ENCODE assay signal across 22 cellular contexts in the genomic region with DNA sequence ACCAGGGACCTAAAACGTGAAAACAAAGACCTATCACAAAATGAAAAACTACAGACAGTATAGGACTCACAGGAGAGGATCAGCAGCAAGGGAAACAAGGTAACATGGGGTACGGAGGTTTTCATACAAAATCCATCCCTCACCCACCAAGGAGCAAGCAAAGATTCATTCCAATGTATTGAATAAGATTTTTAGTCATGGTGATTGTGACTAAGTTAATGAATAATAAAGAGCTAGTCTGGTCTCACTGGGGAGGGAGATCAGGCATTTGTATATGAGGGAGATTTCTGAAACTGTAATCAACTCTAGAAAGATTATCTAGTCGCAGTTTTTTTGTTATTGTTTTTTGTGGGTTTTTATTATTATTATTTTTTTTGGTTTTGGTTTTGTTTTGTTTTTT.
DNase-seq lines count a peak whose midpoint lies in the region; ATAC-seq and TF ChIP-seq lines count a peak whose summit lies in the region.
"Had no signal": no experiment of that assay in that cellular context is flagged by ENCODE, and none has a peak within 500 bp of the region (broad histone marks: within the 10 kb centered on the region; RNA-seq: fewer than 3 reads in every experiment).

No MANE protein-coding gene starts in this region.

- dilution Hi-C loops in IMR-90 (cut with HindIII; ENCODE audit: low sequenced_read_pairs, unreplicated experiment) = no loop called here

- WGBS in IMR-90 (ENCODE audit: extremely low coverage in 2 of 2, insufficient read length in 1 of 2), 2 experiments = no CpG with 5 or more reads among the region's 3 CpGs

- H2BK20ac ChIP-seq in IMR-90 (ENCODE audit: low read depth, low read length) = peak overlapping the region; percentile 66

- no TSS peak for BruUV-seq in IMR-90 (replicated peaks; lab: Mats Ljungman, UMichigan)

- H3K4me1 ChIP-seq in IMR-90 (ENCODE audit: control insufficient read depth, insufficient read depth, low read length) = peaks cover 5% of the 10 kb centered on the region; the same call in 1 of the 2 replicates
- H3K4me1 ChIP-seq: thyroid gland had no signal

- H3K4me2 ChIP-seq in IMR-90 (ENCODE audit: low read depth, low read length) = peak overlapping the region; percentile 35; the same call in 1 of the 2 replicates
- H3K4me2 ChIP-seq: BLaER1 treated with 17β-estradiol and CSF1 and Interleukin-3, amounts not matched to agents 10 nM and 100 nM; hepatocyte had no signal

- H2BK5ac ChIP-seq in IMR-90 (ENCODE audit: low read depth, low read length, poor library complexity, severe bottlenecking) = peak overlapping the region; percentile 4

- H2BK120ac ChIP-seq in IMR-90 (ENCODE audit: low read depth, low read length) = peak overlapping the region; percentile 35; the same call in 1 of the 2 replicates

- peaks cover 3% of the 10 kb centered on the region; the same call in 1 of the 2 replicates for H3K9me1 ChIP-seq in IMR-90 (ENCODE audit: insufficient read depth, low read length)

- H4K91ac ChIP-seq in IMR-90 (ENCODE audit: insufficient read depth, low read depth, low read length) = no peak overlapping the region

- H2AK5ac ChIP-seq in IMR-90 (ENCODE audit: low read depth, low read length) = no peak overlapping the region

- H4K5ac ChIP-seq in IMR-90 (ENCODE audit: low read depth, low read length) = no peak overlapping the region; the same call in 1 of the 2 replicates

- peak overlapping the region; percentile 34; the same call in 1 of the 2 replicates for H3K14ac ChIP-seq in IMR-90 (replicated peaks; ENCODE audit: low read depth, low read length)

- no peaks in the 10 kb centered on the region for H3K27me3 ChIP-seq in IMR-90 (ENCODE audit: control insufficient read depth, insufficient read depth, low read length)
- H3K27me3 ChIP-seq: BLaER1 treated with 17β-estradiol and CSF1 and Interleukin-3, amounts not matched to agents 10 nM and 100 nM; hepatocyte; thyroid gland had no signal

- no peaks in the 10 kb centered on the region for H3K9me3 ChIP-seq in IMR-90 (ENCODE audit: control insufficient read depth, insufficient read depth, low read length)
- H3K9me3 ChIP-seq: thyroid gland had no signal

- DNase-seq in EH (ENCODE audit: low read depth) (peak; percentile 53), IMR-90 (peak; percentile 62), epithelial cell of esophagus (ENCODE audit: low read depth) (peak; percentile 68), renal cortical epithelial cell (ENCODE audit: low read depth) (peak; percentile 88), hippocampal formation (lab: John Stamatoyannopoulos, UW) (no peak), G401 (ENCODE audit: low spot score) (no peak)
- no peak for DNase-seq in activated CD4-positive, alpha-beta T cell treated with anti-CD3 and anti-CD28 coated beads for 1 hour
- DNase-seq: activated T-cell treated with anti-CD3 and anti-CD28 coated beads for 4 hours; amniotic stem cell; effector memory CD4-positive, alpha-beta T cell; islet precursor cell; KBM-7; naive B cell; NCI-H1048; NCI-H2029 treated with DMSO at 0.1 percent for 48 hours; NK-92 treated with Interleukin-12 subunit alpha and Interleukin-12 subunit beta, amount 100 ng/mL, for 24 hours; right cardiac atrium; T-helper 1 cell; thyroid gland had no signal

- H3K4me3 ChIP-seq in IMR-90 (ENCODE audit: insufficient read depth, low read depth, low read length) = no peak overlapping the region
- H3K4me3 ChIP-seq in epithelial cell of esophagus (ENCODE audit: low read length) = no peak overlapping the region
- H3K4me3 ChIP-seq: BLaER1 treated with 17β-estradiol and CSF1 and Interleukin-3, amounts not matched to agents 10 nM and 100 nM; hepatocyte; thyroid gland had no signal

- no peak overlapping the region for H2BK15ac ChIP-seq in IMR-90 (ENCODE audit: low read depth, low read length)

- intact Hi-C loops in IMR-90 (cut with micrococcal nuclease) = loop anchor here (5.0 to 10.0 kb wide), 2 partner anchors 47 to 541 kb away; no protein-coding TSS in a partner anchor

- H3K18ac ChIP-seq in IMR-90 (ENCODE audit: low read depth, low read length) = peak overlapping the region; percentile 39; the same call in 1 of the 2 replicates

- CTCF ChIA-PET in IMR-90 (lab: Yijun Ruan, JAX) = no interaction called here

- TF ChIP-seq RAD21 in IMR-90 (IDR thresholded peaks at IDR 0.05; ENCODE audit: low read length) = no peak

- no peak overlapping the region for H2AFZ ChIP-seq in IMR-90 (replicated peaks; ENCODE audit: low read length, poor library complexity)
- H2AFZ ChIP-seq: hepatocyte had no signal

- no peaks in the 10 kb centered on the region for H4K20me1 ChIP-seq in IMR-90 (ENCODE audit: insufficient read depth, low read length)
- H4K20me1 ChIP-seq: BLaER1 treated with 17β-estradiol and CSF1 and Interleukin-3, amounts not matched to agents 10 nM and 100 nM had no signal

- no peaks in the 10 kb centered on the region for H3K79me1 ChIP-seq in IMR-90 (ENCODE audit: low read depth in 1 of 2, low read length in 2 of 2)

- no peak overlapping the region for H3K9ac ChIP-seq in IMR-90 (ENCODE audit: low read depth, low read length)
- H3K9ac ChIP-seq: BLaER1 treated with 17β-estradiol and CSF1 and Interleukin-3, amounts not matched to agents 10 nM and 100 nM had no signal

- H3K4ac ChIP-seq in IMR-90 (ENCODE audit: low read depth, low read length) = no peak overlapping the region; the same call in 1 of the 2 replicates

- POLR2A ChIA-PET in IMR-90 (lab: Charles Lee; ENCODE audit: unreplicated experiment) = no interaction called here

- peak; percentile 75 for ATAC-seq in IMR-90 (ENCODE audit: low read depth)
- ATAC-seq: right cardiac atrium; stimulated activated memory B cell treated with anti-CD40 and anti-IgM and Interleukin-4, amounts not matched to agents 10 μg/mL and 1 μg/mL and 100 μg/mL, for 72 hours had no signal

- H3K56ac ChIP-seq in IMR-90 (ENCODE audit: extremely low read depth, insufficient read depth, low read length) = no peak overlapping the region; the same call in 1 of the 2 replicates

- no peak overlapping the region for H3K23ac ChIP-seq in IMR-90 (ENCODE audit: low read depth, low read length)

- TF ChIP-seq POLR2A in IMR-90 (IDR thresholded peaks at IDR 0.05; ENCODE audit: low read depth, low read length) = no peak

- H3K36me3 ChIP-seq in IMR-90 (ENCODE audit: control insufficient read depth, insufficient read depth, low read length) = no peaks in the 10 kb centered on the region
- H3K36me3 ChIP-seq: BLaER1 treated with 17β-estradiol and CSF1 and Interleukin-3, amounts not matched to agents 10 nM and 100 nM; thyroid gland had no signal

- peak overlapping the region in 1 of 2 experiments; percentile 38; a peak in 2 of 4 replicates for H4K8ac ChIP-seq in IMR-90 (ENCODE audit: low read depth in 2 of 2, low read length in 2 of 2)

- in situ Hi-C loops in IMR-90 (cut with MboI; ENCODE audit: low sequenced_read_pairs) (no loop called here), G401 (cut with HindIII; ENCODE audit: low sequenced_read_pairs) (no loop called here)

- H3K27ac ChIP-seq in IMR-90 (ENCODE audit: insufficient read depth, low read length) = no peak overlapping the region
- H3K27ac ChIP-seq: BLaER1 treated with 17β-estradiol and CSF1 and Interleukin-3, amounts not matched to agents 10 nM and 100 nM; hepatocyte; thyroid gland had no signal

- no peak overlapping the region for H2AK9ac ChIP-seq in IMR-90 (replicated peaks; ENCODE audit: low read depth, low read length, poor library complexity)

- TF ChIP-seq CTCF in IMR-90 (conservative IDR thresholded peaks at IDR 0.05; ENCODE audit: low read depth, low read length) (no peak), epithelial cell of esophagus (IDR thresholded peaks at IDR 0.05; ENCODE audit: insufficient read depth, low read depth, low read length, missing control alignments) (no peak)

TF ChIP-seq in IMR-90, 13 proteins besides CTCF, POLR2A, EP300 and RAD21:
- TF ChIP-seq BHLHE40 (IDR thresholded peaks at IDR 0.05; ENCODE audit: low read depth, low read length) (no peak), FOS (IDR thresholded peaks at IDR 0.05; ENCODE audit: low read depth, low read length) (no peak), MAFK (IDR thresholded peaks at IDR 0.05; ENCODE audit: low read depth, low read length) (no peak)

Comparison
In these comparisons a context has a peak if more than half of its experiments do, and no peak if none do; other contexts are left out.
1. DNase-seq: peak in EH (single experiment), IMR-90 (single experiment), epithelial cell of esophagus (single experiment) and renal cortical epithelial cell (single experiment); none in activated CD4-positive, alpha-beta T cell treated with anti-CD3 and anti-CD28 coated beads for 1 hour (single experiment), hippocampal formation (0 of 2) and G401 (single experiment).